Comparison of ENCODE assay signal across 1 cellular context in the genomic region with DNA sequence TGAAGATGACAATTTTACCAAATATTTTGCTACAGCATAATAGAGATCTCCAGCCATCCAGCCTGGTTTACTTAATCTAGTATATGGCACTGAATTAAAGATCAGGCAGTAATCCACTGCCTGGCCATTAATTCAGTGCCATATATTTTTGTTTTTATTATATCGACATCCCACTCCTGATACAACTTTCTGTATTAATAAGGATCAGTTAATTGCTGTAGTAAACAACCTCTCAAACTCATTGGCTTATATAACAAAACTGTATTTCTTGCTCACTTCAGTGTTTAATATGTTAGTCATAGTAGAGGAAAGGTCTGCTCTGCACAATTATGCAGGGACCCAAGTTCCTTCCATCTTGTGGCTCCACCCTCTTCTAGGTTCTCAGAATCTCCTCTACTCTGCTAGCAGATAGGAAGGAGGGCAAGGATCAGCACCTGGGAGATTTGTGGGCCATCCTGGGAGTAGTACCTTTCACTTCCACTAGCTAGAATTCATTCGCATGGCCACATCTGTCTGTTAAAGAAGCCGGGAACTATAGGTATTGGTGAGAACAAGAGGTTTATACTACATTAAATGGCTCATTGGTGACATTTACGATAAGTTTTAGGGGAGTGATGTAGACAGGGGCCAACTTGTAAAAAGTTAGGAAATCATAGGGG.
TF ChIP-seq lines count a peak whose summit lies in the region.

No MANE protein-coding gene starts in this region.

TF ChIP-seq in HEK293, 187 proteins besides CTCF, POLR2A, EP300 and RAD21:
- TF ChIP-seq ZNF16 (tag by site-specific recombination; IDR thresholded peaks at IDR 0.05; ENCODE audit: low read depth): no peak
- TF ChIP-seq ZNF707 (tag by site-specific recombination; IDR thresholded peaks at IDR 0.05): peak; percentile 84
